In genomic region chr13:72983085-72983768, GRCh38 we compare ENCODE assay signal across 10 cellular contexts.
DNase-seq lines count a peak whose midpoint lies in the region; ATAC-seq and TF ChIP-seq lines count a peak whose summit lies in the region.
"Had no signal": no experiment of that assay in that cellular context is flagged by ENCODE, and none has a peak within 500 bp of the region (broad histone marks: within the 10 kb centered on the region; RNA-seq: fewer than 3 reads in every experiment).

No MANE protein-coding gene starts in this region.

- intact Hi-C loops in adrenal gland (cut with DNase I): no loop called here
- intact Hi-C loops in activated T-helper 1 cell treated with anti-CD3 and anti-CD28 coated beads, Interleukin-12 subunit alpha, Interleukin-12 subunit beta, Interleukin-2, Interleukin-4 antibody, amounts not matched to agents 30 ng/mL and 10 ng/mL and 1 ng/mL, durations not matched to agents 14 hours and 24 hours and 36 hours (cut with micrococcal nuclease): no loop called here

- DNase-seq in ELR (ENCODE audit: low read depth) (peak; percentile 43), adrenal gland (peak in 6 of 7 donors; percentile 47 to 68 (median 59)), glomerular visceral epithelial cell (ENCODE audit: extremely low spot score) (peak; percentile 56), skeletal muscle cell (ENCODE audit: low read depth) (peak; percentile 77), anterior cingulate cortex (lab: John Stamatoyannopoulos, UW) (no peak)
- DNase-seq in activated T-helper 1 cell treated with anti-CD3 and anti-CD28 coated beads, Interleukin-12 subunit alpha, Interleukin-12 subunit beta, Interleukin-2, Interleukin-4 antibody, amounts not matched to agents 30 ng/mL and 10 ng/mL and 1 ng/mL, durations not matched to agents 14 hours and 24 hours and 36 hours (ENCODE audit: low spot score): no peak
- no peak for DNase-seq in stimulated activated naive CD8-positive, alpha-beta T cell treated with anti-CD3 and anti-CD28 coated beads, Interleukin-15, amount 100 ng/mL, for 72 hours
- DNase-seq: activated T-cell treated with anti-CD3 and anti-CD28 coated beads, Interleukin-2, amount 50 U/mL, for 4 hours; NCI-H1694 had no signal

- H3K27ac ChIP-seq in adrenal gland: peak overlapping the region in 2 of 5 donors; percentile 22 to 31

- no peak for ATAC-seq in stimulated activated naive CD8-positive, alpha-beta T cell treated with anti-CD3 and anti-CD28 coated beads, Interleukin-15, amount 100 ng/mL, for 72 hours
- ATAC-seq in HG03045 (IDR thresholded peaks at IDR 0.05; ENCODE audit: unreplicated experiment): no peak
- ATAC-seq: activated T-cell treated with anti-CD3 and anti-CD28 coated beads, Interleukin-2, amount 50 U/mL, for 4 hours had no signal

- no peak overlapping the region for H3K27ac Mint-ChIP-seq in activated T-helper 1 cell treated with anti-CD3 and anti-CD28 coated beads, Interleukin-12 subunit alpha, Interleukin-12 subunit beta, Interleukin-2, Interleukin-4 antibody, amounts not matched to agents 30 ng/mL and 10 ng/mL and 1 ng/mL, durations not matched to agents 14 hours and 24 hours and 36 hours
- H3K27ac Mint-ChIP-seq in stimulated activated naive CD8-positive, alpha-beta T cell treated with anti-CD3 and anti-CD28 coated beads, Interleukin-15, amount 100 ng/mL, for 72 hours: no peak overlapping the region

- H3K9me3 Mint-ChIP-seq in activated T-helper 1 cell treated with anti-CD3 and anti-CD28 coated beads, Interleukin-12 subunit alpha, Interleukin-12 subunit beta, Interleukin-2, Interleukin-4 antibody, amounts not matched to agents 30 ng/mL and 10 ng/mL and 1 ng/mL, durations not matched to agents 14 hours and 24 hours and 36 hours: no peaks in the 10 kb centered on the region
- H3K9me3 Mint-ChIP-seq in stimulated activated naive CD8-positive, alpha-beta T cell treated with anti-CD3 and anti-CD28 coated beads, Interleukin-15, amount 100 ng/mL, for 72 hours: no peaks in the 10 kb centered on the region
- H3K9me3 Mint-ChIP-seq: activated T-cell treated with anti-CD3 and anti-CD28 coated beads, Interleukin-2, amount 50 U/mL, for 4 hours had no signal

- TF ChIP-seq CTCF in adrenal gland (IDR thresholded peaks at IDR 0.05): no peak

- WGBS in adrenal gland, 4 donors: 66 to 78% (median 69%) methylated on average over 5 of the region's 5 CpGs

- H3K4me3 Mint-ChIP-seq in activated T-helper 1 cell treated with anti-CD3 and anti-CD28 coated beads, Interleukin-12 subunit alpha, Interleukin-12 subunit beta, Interleukin-2, Interleukin-4 antibody, amounts not matched to agents 30 ng/mL and 10 ng/mL and 1 ng/mL, durations not matched to agents 14 hours and 24 hours and 36 hours: no peak overlapping the region
- no peak overlapping the region for H3K4me3 Mint-ChIP-seq in stimulated activated naive CD8-positive, alpha-beta T cell treated with anti-CD3 and anti-CD28 coated beads, Interleukin-15, amount 100 ng/mL, for 72 hours
- H3K4me3 Mint-ChIP-seq: activated T-cell treated with anti-CD3 and anti-CD28 coated beads, Interleukin-2, amount 50 U/mL, for 4 hours had no signal

- no peaks in the 10 kb centered on the region for H3K36me3 ChIP-seq in adrenal gland (replicated peaks in 1 of 2)

- no peaks in the 10 kb centered on the region for H3K9me3 ChIP-seq in adrenal gland (replicated peaks in 1 of 3)

- no peaks in the 10 kb centered on the region for H3K4me1 ChIP-seq in adrenal gland (replicated peaks in 1 of 2)

- no peaks in the 10 kb centered on the region for H3K4me1 Mint-ChIP-seq in activated T-helper 1 cell treated with anti-CD3 and anti-CD28 coated beads, Interleukin-12 subunit alpha, Interleukin-12 subunit beta, Interleukin-2, Interleukin-4 antibody, amounts not matched to agents 30 ng/mL and 10 ng/mL and 1 ng/mL, durations not matched to agents 14 hours and 24 hours and 36 hours (ENCODE audit: low read depth)
- H3K4me1 Mint-ChIP-seq in stimulated activated naive CD8-positive, alpha-beta T cell treated with anti-CD3 and anti-CD28 coated beads, Interleukin-15, amount 100 ng/mL, for 72 hours: no peaks in the 10 kb centered on the region

- H3K27me3 ChIP-seq in adrenal gland: no peaks in the 10 kb centered on the region

- no peak for TF ChIP-seq POLR2A in adrenal gland (IDR thresholded peaks at IDR 0.05)

- peaks cover 4% of the 10 kb centered on the region for H3K36me3 Mint-ChIP-seq in activated T-helper 1 cell treated with anti-CD3 and anti-CD28 coated beads, Interleukin-12 subunit alpha, Interleukin-12 subunit beta, Interleukin-2, Interleukin-4 antibody, amounts not matched to agents 30 ng/mL and 10 ng/mL and 1 ng/mL, durations not matched to agents 14 hours and 24 hours and 36 hours (ENCODE audit: low read depth)

- H3K4me3 ChIP-seq in adrenal gland (no peak overlapping the region), skeletal muscle cell (ENCODE audit: low read depth, low read length) (no peak overlapping the region)

- no peaks in the 10 kb centered on the region for H3K27me3 Mint-ChIP-seq in activated T-helper 1 cell treated with anti-CD3 and anti-CD28 coated beads, Interleukin-12 subunit alpha, Interleukin-12 subunit beta, Interleukin-2, Interleukin-4 antibody, amounts not matched to agents 30 ng/mL and 10 ng/mL and 1 ng/mL, durations not matched to agents 14 hours and 24 hours and 36 hours (ENCODE audit: insufficient read depth)
- no peaks in the 10 kb centered on the region for H3K27me3 Mint-ChIP-seq in stimulated activated naive CD8-positive, alpha-beta T cell treated with anti-CD3 and anti-CD28 coated beads, Interleukin-15, amount 100 ng/mL, for 72 hours

Comparison
In these comparisons a context has a peak if more than half of its experiments do, and no peak if none do; other contexts are left out.
1. DNase-seq: peak in ELR (single experiment), adrenal gland (6 of 7), glomerular visceral epithelial cell (single experiment) and skeletal muscle cell (single experiment); none in activated T-helper 1 cell treated with anti-CD3 and anti-CD28 coated beads, Interleukin-12 subunit alpha, Interleukin-12 subunit beta, Interleukin-2, Interleukin-4 antibody, amounts not matched to agents 30 ng/mL and 10 ng/mL and 1 ng/mL, durations not matched to agents 14 hours and 24 hours and 36 hours (single experiment), stimulated activated naive CD8-positive, alpha-beta T cell treated with anti-CD3 and anti-CD28 coated beads, Interleukin-15, amount 100 ng/mL, for 72 hours (0 of 2) and anterior cingulate cortex (0 of 58).